Comparison of ENCODE assay signal across 1 cellular context in genomic region chr5:147400076-147400809, GRCh38.
TF ChIP-seq lines count a peak whose summit lies in the region.

No MANE protein-coding gene starts in this region.

TF ChIP-seq in H1, 55 proteins besides CTCF, POLR2A, EP300 and RAD21 (continued from another document):
- TF ChIP-seq CHD7 (IDR thresholded peaks at IDR 0.05; ENCODE audit: insufficient replicate concordance, low read length) (no peak), POU5F1 (IDR thresholded peaks at IDR 0.05; ENCODE audit: low read depth, low read length) (no peak)
TF ChIP-seq in H1: peak in this region for 1.
